ENCODE assay signal across 8 cellular contexts in genomic region chr6:116536216-116536621, GRCh38. TPM values are rescaled to one million over a fixed set of nuclear protein-coding genes. Genes with fewer than 3 reads are reported as not detected.
DNase-seq lines count a peak whose midpoint lies in the region; ATAC-seq and TF ChIP-seq lines count a peak whose summit lies in the region.

No MANE protein-coding gene starts in this region.

- H3K9me3 ChIP-seq in OCI-LY1 (ENCODE audit: low read length) (no peaks in the 10 kb centered on the region), mammary epithelial cell (replicated peaks; ENCODE audit: insufficient read depth, low read length) (no peaks in the 10 kb centered on the region), upper lobe of left lung (no peaks in the 10 kb centered on the region)

- dilution Hi-C loops in mammary epithelial cell (cut with HindIII; ENCODE audit: low sequenced_read_pairs), result no loop called here

- no TSS peak for BruUV-seq in mammary epithelial cell (replicated peaks; lab: Mats Ljungman, UMichigan)

- H3K79me2 ChIP-seq in OCI-LY1 (ENCODE audit: insufficient read depth, low read length) (no peaks in the 10 kb centered on the region), mammary epithelial cell (ENCODE audit: insufficient read depth, low read length) (no peaks in the 10 kb centered on the region)

- no peaks in the 10 kb centered on the region for H3F3A ChIP-seq in OCI-LY1 (ENCODE audit: insufficient read depth, low read length)

- ATAC-seq in HG03442 (IDR thresholded peaks at IDR 0.05; ENCODE audit: unreplicated experiment) (peak; percentile 52), upper lobe of left lung (ENCODE audit: low FRiP score in 2 of 2) (peak in 1 of 2 donors; percentile 80)

- POLR2A ChIA-PET in AG04449 (lab: Yijun Ruan, JAX), result interaction anchor here (1.2 kb wide), 1 partner anchor 257 kb away, joined by 3 read pairs; the partner anchor contains the start of gene TSPYL1

- H3K4me1 ChIP-seq in OCI-LY1 (ENCODE audit: insufficient read depth, low read length, severe bottlenecking) (no peaks in the 10 kb centered on the region), mammary epithelial cell (ENCODE audit: insufficient read depth, low read length) (peaks cover 17% of the 10 kb centered on the region), upper lobe of left lung (no peaks in the 10 kb centered on the region)

- H3K9ac ChIP-seq in OCI-LY1 (ENCODE audit: low read length), result no peak overlapping the region
- H3K9ac ChIP-seq in mammary epithelial cell (ENCODE audit: insufficient read depth, low read length), result peak overlapping the region; percentile 16

- in situ Hi-C loops in mammary epithelial cell (cut with MboI; ENCODE audit: low sequenced_read_pairs in 2 of 2), result loop anchor here (10.0 to 25.0 kb wide), 3 partner anchors 99 to 271 kb away; partner anchors contain the start of gene TSPYL1 (in 1 of the 2)

- WGBS in mammary epithelial cell (ENCODE audit: low coverage, missing lambda C conversion rate), result 3% methylated on average over 4 of the region's 4 CpGs
- 8 to 9% methylated on average over 4 of the region's 4 CpGs for WGBS in upper lobe of left lung, 2 donors

- H3K9me2 ChIP-seq in OCI-LY1 (ENCODE audit: low read depth, low read length), result no peaks in the 10 kb centered on the region

- TF ChIP-seq POLR2A in upper lobe of left lung (IDR thresholded peaks at IDR 0.05), result no peak

- peak; percentile 37 for TF ChIP-seq CTCF in AG04449 (IDR thresholded peaks at IDR 0.05; ENCODE audit: insufficient read depth, low read length, missing control alignments)
- TF ChIP-seq CTCF in OCI-LY1 (IDR thresholded peaks at IDR 0.05; ENCODE audit: low read length), result peak; percentile 73
- peak; percentile 48 to 59 for TF ChIP-seq CTCF in mammary epithelial cell (conservative IDR thresholded peaks at IDR 0.05 in 1 of 2, IDR thresholded peaks at IDR 0.05 in 1 of 2; ENCODE audit: extremely low read depth in 1 of 2, insufficient read depth in 1 of 2, low read depth in 1 of 2, low read length in 2 of 2)
- TF ChIP-seq CTCF in upper lobe of left lung (IDR thresholded peaks at IDR 0.05), result peak; percentile 50 to 74 (median 62)

- H3K27ac ChIP-seq in OCI-LY1 (ENCODE audit: low read depth, low read length, poor library complexity, severe bottlenecking) (no peak overlapping the region), mammary epithelial cell (ENCODE audit: insufficient read depth, low read depth, low read length) (peak overlapping the region; percentile 24), upper lobe of left lung (no peak overlapping the region)

- H3K36me3 ChIP-seq in OCI-LY1 (ENCODE audit: insufficient read depth, low read length) (no peaks in the 10 kb centered on the region), mammary epithelial cell (ENCODE audit: insufficient read depth, low read length) (no peaks in the 10 kb centered on the region), upper lobe of left lung (no peaks in the 10 kb centered on the region)

- H3K4me2 ChIP-seq in OCI-LY1 (ENCODE audit: low read length), result no peak overlapping the region
- peak overlapping the region; percentile 47 for H3K4me2 ChIP-seq in mammary epithelial cell (ENCODE audit: insufficient read depth, low read depth, low read length)

- CTCF ChIA-PET in AG04449 (lab: Yijun Ruan, JAX), result interaction anchor here (1.0 to 9.6 kb wide), 19 partner anchors 11 to 268 kb away, joined by 3 to 188 read pairs (median 20); partner anchors contain the start of genes CALHM4, CALHM5, RWDD1 and TRAPPC3L
- CTCF ChIA-PET in mammary epithelial cell (lab: Charles Lee; ENCODE audit: low non-redundant PET), result interaction anchor here (0.6 kb wide), 1 partner anchor 25 kb away, joined by 3 read pairs; no protein-coding TSS in a partner anchor

- no peaks in the 10 kb centered on the region for H4K20me1 ChIP-seq in OCI-LY1 (ENCODE audit: insufficient read depth, low read length)
- no peaks in the 10 kb centered on the region for H4K20me1 ChIP-seq in mammary epithelial cell (ENCODE audit: insufficient read depth, low read length)

- intact Hi-C loops in mammary epithelial cell (cut with micrococcal nuclease), result loop anchor here (1.0 kb wide), 3 partner anchors 21 to 268 kb away; no protein-coding TSS in a partner anchor

- no peak for TF ChIP-seq EP300 in upper lobe of left lung (IDR thresholded peaks at IDR 0.05)

- DNase-seq in AG04449 (ENCODE audit: low read depth, low spot score) (no peak), GM03348 (ENCODE audit: low spot score) (peak; percentile 50), mammary epithelial cell (peak; percentile 89), kidney glomerular epithelial cell (lab: John Stamatoyannopoulos, UW) (peak; percentile 49), upper lobe of left lung (no peak)
- DNase-seq in activated naive CD4-positive, alpha-beta T cell treated with anti-CD3 and anti-CD28 coated beads, Interleukin-2, amount 50 U/mL, for 16 hours, result no peak

- no peak overlapping the region for H3K4me3 ChIP-seq in AG04449 (ENCODE audit: low read depth, low read length)
- no peak overlapping the region for H3K4me3 ChIP-seq in OCI-LY1 (ENCODE audit: low read depth, low read length, poor library complexity, severe bottlenecking)
- no peak overlapping the region for H3K4me3 ChIP-seq in mammary epithelial cell (replicated peaks in 1 of 3; ENCODE audit: insufficient read depth in 1 of 3, low read depth in 2 of 3, low read length in 3 of 3)
- H3K4me3 ChIP-seq in upper lobe of left lung, result no peak overlapping the region

- H2AFZ ChIP-seq in OCI-LY1 (ENCODE audit: low read length) (no peak overlapping the region), mammary epithelial cell (ENCODE audit: low read depth, low read length) (peak overlapping the region; percentile 91)

- H3K27me3 ChIP-seq in OCI-LY1 (ENCODE audit: insufficient read depth, low read length), result no peaks in the 10 kb centered on the region
- H3K27me3 ChIP-seq in mammary epithelial cell (ENCODE audit: insufficient read depth, low read length), result no peaks in the 10 kb centered on the region
- no peaks in the 10 kb centered on the region for H3K27me3 ChIP-seq in upper lobe of left lung

RNA-seq across cellular contexts. Expression of gene TRAPPC3L, which starts 9.3 kb away (rescaled TPM):
- total RNA-seq in mammary epithelial cell, result 1 to 10 TPM in 1 of 2 donors, not detected in 1; 1.5 TPM
- polyA plus RNA-seq in mammary epithelial cell, result 0.18 TPM
- polyA minus RNA-seq in mammary epithelial cell, result not detected
- total RNA-seq in upper lobe of left lung, result 1 to 10 TPM in 1 of 6 donors, under 1 TPM in 2, not detected in 3; 0.20 to 1.4 (median 0.29) TPM

RNA-seq across cellular contexts. Expression of gene CALHM4, which starts 17.3 kb away (rescaled TPM):
- total RNA-seq in mammary epithelial cell, result under 1 TPM in 1 of 2 donors, not detected in 1; 0.17 TPM
- polyA plus RNA-seq in mammary epithelial cell, result 0.24 TPM
- polyA minus RNA-seq in mammary epithelial cell, result not detected
- total RNA-seq in upper lobe of left lung, result not detected

RNA-seq across cellular contexts. Expression of gene CALHM5, which starts 24.8 kb away (rescaled TPM):
- total RNA-seq in mammary epithelial cell (under 1 TPM; 0.05 to 0.50 TPM), upper lobe of left lung (1 to 10 TPM in 4 of 6 donors, under 1 TPM in 2; 0.76 to 2.9 (median 1.2) TPM)
- 0.19 TPM for polyA plus RNA-seq in mammary epithelial cell
- polyA minus RNA-seq in mammary epithelial cell, result not detected

RNA-seq across cellular contexts. Expression of gene RWDD1, which starts 35.1 kb away (rescaled TPM):
- total RNA-seq in mammary epithelial cell (10 to 100 TPM; 27.0 to 44.7 TPM), upper lobe of left lung (10 to 100 TPM; 11.5 to 35.1 (median 30.9) TPM)
- polyA plus RNA-seq in mammary epithelial cell, result 29.8 TPM
- 0.47 TPM for polyA minus RNA-seq in mammary epithelial cell

Comparison
In these comparisons a context has a peak if more than half of its experiments do, and no peak if none do; other contexts are left out.
1. DNase-seq: peak in GM03348 (single experiment), mammary epithelial cell (single experiment) and kidney glomerular epithelial cell (single experiment); none in AG04449 (single experiment), upper lobe of left lung (0 of 2) and activated naive CD4-positive, alpha-beta T cell treated with anti-CD3 and anti-CD28 coated beads, Interleukin-2, amount 50 U/mL, for 16 hours (single experiment).
2. Peak in every context shown above with its lines, with median percentiles within 50 percentile points of each other: CTCF ChIP-seq.